ENCODE assay signal across 7 cellular contexts in genomic region chr12:50222275-50222783, GRCh38. TPM values are rescaled to one million over a fixed set of nuclear protein-coding genes. Genes with fewer than 3 reads are reported as not detected.
A peak's percentile ranks its signal among the peaks of the same experiment; 100 is the strongest.
DNase-seq lines count a peak whose midpoint lies in the region; ATAC-seq and TF ChIP-seq lines count a peak whose summit lies in the region.

No MANE protein-coding gene starts in this region.

- peak; percentile 95 for DNase-seq in SK-N-DZ (ENCODE audit: low spot score)
- DNase-seq in choroid plexus epithelial cell (ENCODE audit: low read depth) = peak; percentile 96
- no peak for DNase-seq in kidney epithelial cell (ENCODE audit: low read depth)
- DNase-seq in stimulated activated naive CD8-positive, alpha-beta T cell treated with anti-CD3 and anti-CD28 coated beads, Interleukin-15, Interleukin-2, amounts not matched to agents 100 U/mL and 50 U/mL, for 24 hours = peak; percentile 20

- H3K4me3 ChIP-seq in GM08714 (ENCODE audit: low read length) (peak overlapping the region; percentile 83), choroid plexus epithelial cell (ENCODE audit: low read depth, low read length) (peak overlapping the region; percentile 63), kidney epithelial cell (ENCODE audit: low read depth, low read length) (peak overlapping the region; percentile 64)

- ATAC-seq in stimulated activated naive CD8-positive, alpha-beta T cell treated with anti-CD3 and anti-CD28 coated beads, Interleukin-15, Interleukin-2, amounts not matched to agents 100 U/mL and 50 U/mL, for 24 hours = no peak
- ATAC-seq in HG02870 (IDR thresholded peaks at IDR 0.05; ENCODE audit: unreplicated experiment) = no peak

- no peaks in the 10 kb centered on the region for H3K27me3 ChIP-seq in kidney epithelial cell (ENCODE audit: control insufficient read depth, insufficient read depth, low read length)

- peak overlapping the region; percentile 67 for H3K27ac ChIP-seq in KOPT-K1 (ENCODE audit: low read depth, low read length, poor library complexity, severe bottlenecking)

- no peaks in the 10 kb centered on the region for H3K9me3 ChIP-seq in KOPT-K1 (ENCODE audit: insufficient read depth, low read length, poor library complexity, severe bottlenecking)

- no peaks in the 10 kb centered on the region for H3K36me3 ChIP-seq in KOPT-K1 (ENCODE audit: insufficient read depth, low read length)
- H3K36me3 ChIP-seq in kidney epithelial cell (ENCODE audit: control insufficient read depth, insufficient read depth, low read length) = no peaks in the 10 kb centered on the region

- TF ChIP-seq CTCF in choroid plexus epithelial cell (conservative IDR thresholded peaks at IDR 0.05; ENCODE audit: low read depth, low read length) (peak; percentile 69), kidney epithelial cell (IDR thresholded peaks at IDR 0.05; ENCODE audit: insufficient read depth, low read length, poor library complexity, severe bottlenecking) (peak; percentile 37)

RNA-seq across cellular contexts. Expression of gene CERS5, which starts 55.2 kb away (rescaled TPM):
- polyA plus RNA-seq in SK-N-DZ (2014; cell fraction: cytosol; rRNA removed) = 26.2 and 36.2 TPM in 2 replicates
- 34.9 and 42.6 TPM in 2 replicates for polyA plus RNA-seq in SK-N-DZ (2014; cell fraction: nucleus; rRNA removed)
- 40.3 and 40.9 TPM in 2 replicates for total RNA-seq in kidney epithelial cell
